In the genomic region with DNA sequence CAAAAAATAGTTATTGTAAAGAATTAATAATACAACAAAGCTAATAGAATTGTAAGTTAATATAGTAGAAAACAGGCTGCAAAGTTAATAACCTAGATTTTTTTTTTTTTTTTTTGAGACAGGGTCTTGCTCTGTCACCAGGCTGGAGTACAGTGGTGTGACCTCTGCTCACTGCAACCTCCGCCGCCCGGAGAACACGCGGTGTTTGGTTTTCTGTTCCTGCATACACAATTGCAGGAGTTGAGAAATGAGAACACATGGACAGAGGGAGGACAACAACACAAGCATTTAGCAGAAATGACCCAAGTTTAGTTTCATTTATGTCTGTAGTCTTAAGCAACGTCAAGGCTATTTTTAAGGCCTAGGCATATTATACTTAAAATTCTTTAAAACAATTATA, we compare ENCODE assay signal across 40 cellular contexts.
"Had no signal": no experiment of that assay in that cellular context is flagged by ENCODE, and none has a peak within 500 bp of the region (broad histone marks: within the 10 kb centered on the region; RNA-seq: fewer than 3 reads in every experiment).

No MANE protein-coding gene starts in this region.

- DNase-seq: activated effector memory CD4-positive, alpha-beta T cell treated with anti-CD3 and anti-CD28 coated beads, Interleukin-2, amount 50 U/mL, for 16 hours; activated effector memory CD4-positive, alpha-beta T cell treated with Interleukin-2 at 50 U/mL for 16 hours; activated gamma-delta T cell; activated gamma-delta T cell treated with Interleukin-2 at 50 U/mL for 16 hours; activated naive CD4-positive, alpha-beta T cell; activated naive CD4-positive, alpha-beta T cell treated with anti-CD3 and anti-CD28 coated beads for 36 hours; activated naive CD4-positive, alpha-beta T cell treated with anti-CD3 and anti-CD28 coated beads, Interleukin-2, amount 10 ng/mL, durations not matched to agents 7 days and 5 days; activated naive CD4-positive, alpha-beta T cell treated with anti-CD3 and anti-CD28 coated beads, Interleukin-2, amount 50 U/mL, for 16 hours; activated naive CD4-positive, alpha-beta T cell treated with Interleukin-2 at 50 U/mL for 16 hours; activated naive CD8-positive, alpha-beta T cell treated with anti-CD3 and anti-CD28 coated beads for 36 hours; activated naive CD8-positive, alpha-beta T cell treated with anti-CD3 and anti-CD28 coated beads, Interleukin-2, amount 10 ng/mL, durations not matched to agents 7 days and 5 days; activated naive CD8-positive, alpha-beta T cell treated with anti-CD3 and anti-CD28 coated beads, Interleukin-2, amount 50 U/mL, for 24 hours; activated T-cell treated with anti-CD3 and anti-CD28 coated beads, Interleukin-2, amount 50 U/mL, for 1 hour; activated T-cell treated with anti-CD3 and anti-CD28 coated beads, Interleukin-2, amount 50 U/mL, for 24 hours; activated T-cell treated with anti-CD3 and anti-CD28 coated beads, Interleukin-2, amount 50 U/mL, for 4 hours; activated T-cell treated with anti-CD3 and anti-CD28 coated beads, Interleukin-2, amount 50 U/mL, for 48 hours; activated T-cell treated with anti-CD3 and anti-CD28 coated beads, Interleukin-2, amount 50 U/mL, for 72 hours; adrenal gland; amniotic stem cell; amygdala; anterior cingulate cortex; aorta; body of pancreas; brain microvascular endothelial cell; caudate nucleus; central memory CD4-positive, alpha-beta T cell; cerebellar nuclear complex had no signal

- H3K27me3 ChIP-seq: adrenal gland, ascending aorta, body of pancreas, brain microvascular endothelial cell, breast epithelium, cardiac muscle cell had no signal

- H3K9me3 Mint-ChIP-seq: activated naive CD8-positive, alpha-beta T cell treated with anti-CD3 and anti-CD28 coated beads, Interleukin-2, amount 10 ng/mL, durations not matched to agents 7 days and 5 days; activated T-helper 1 cell treated with anti-CD3 and anti-CD28 coated beads, Interleukin-12 subunit alpha, Interleukin-12 subunit beta, Interleukin-2, Interleukin-4 antibody, amounts not matched to agents 30 ng/mL and 10 ng/mL and 1 ng/mL, durations not matched to agents 14 hours and 24 hours and 36 hours; activated T-helper 2 cell treated with anti-CD3 and anti-CD28 coated beads, Interferon-gamma antibody, Interleukin-2, Interleukin-4, amounts not matched to agents 10 μg/mL and 5 μg/mL and 100 μg/mL, durations not matched to agents 14 hours and 24 hours and 36 hours had no signal

- H3K27ac Mint-ChIP-seq: activated naive CD4-positive, alpha-beta T cell treated with anti-CD3 and anti-CD28 coated beads for 36 hours; activated naive CD4-positive, alpha-beta T cell treated with anti-CD3 and anti-CD28 coated beads, Interleukin-2, amount 10 ng/mL, durations not matched to agents 7 days and 5 days; activated naive CD4-positive, alpha-beta T cell treated with anti-CD3 and anti-CD28 coated beads, Interleukin-2, amount 50 U/mL, for 24 hours; activated naive CD4-positive, alpha-beta T cell treated with anti-CD3 and anti-CD28 coated beads, Interleukin-2, amount 50 U/mL, for 72 hours; activated naive CD8-positive, alpha-beta T cell; activated naive CD8-positive, alpha-beta T cell treated with anti-CD3 and anti-CD28 coated beads for 36 hours; activated naive CD8-positive, alpha-beta T cell treated with anti-CD3 and anti-CD28 coated beads, Interleukin-2, amount 10 ng/mL, durations not matched to agents 7 days and 5 days; activated naive CD8-positive, alpha-beta T cell treated with anti-CD3 and anti-CD28 coated beads, Interleukin-2, amount 50 U/mL, for 24 hours; activated T-cell treated with anti-CD3 and anti-CD28 coated beads, Interleukin-2, amount 50 U/mL, for 24 hours; activated T-cell treated with anti-CD3 and anti-CD28 coated beads, Interleukin-2, amount 50 U/mL, for 72 hours; activated T-helper 1 cell treated with anti-CD3 and anti-CD28 coated beads, Interleukin-12 subunit alpha, Interleukin-12 subunit beta, Interleukin-2, Interleukin-4 antibody, amounts not matched to agents 30 ng/mL and 10 ng/mL and 1 ng/mL, durations not matched to agents 14 hours and 24 hours and 36 hours; activated T-helper 17 cell treated with anti-CD3 and anti-CD28 coated beads, Interleukin-2, amount 50 U/mL, for 72 hours; activated T-helper 2 cell treated with anti-CD3 and anti-CD28 coated beads, Interferon-gamma antibody, Interleukin-2, Interleukin-4, amounts not matched to agents 10 μg/mL and 5 μg/mL and 100 μg/mL, durations not matched to agents 14 hours and 24 hours and 36 hours; brain had no signal

- H3K27ac ChIP-seq: adrenal gland, ascending aorta, body of pancreas, brain microvascular endothelial cell, breast epithelium, cardiac muscle cell had no signal

- H3K36me3 ChIP-seq: adrenal gland, ascending aorta, brain microvascular endothelial cell, breast epithelium, cardiac muscle cell had no signal

- H3K4me1 ChIP-seq: adrenal gland, ascending aorta, body of pancreas, breast epithelium had no signal

- H3K27me3 Mint-ChIP-seq: activated naive CD4-positive, alpha-beta T cell treated with anti-CD3 and anti-CD28 coated beads, Interleukin-2, amount 10 ng/mL, durations not matched to agents 7 days and 5 days; activated naive CD4-positive, alpha-beta T cell treated with anti-CD3 and anti-CD28 coated beads, Interleukin-2, amount 50 U/mL, for 24 hours; activated naive CD8-positive, alpha-beta T cell; activated naive CD8-positive, alpha-beta T cell treated with anti-CD3 and anti-CD28 coated beads for 36 hours; activated naive CD8-positive, alpha-beta T cell treated with anti-CD3 and anti-CD28 coated beads, Interleukin-2, amount 10 ng/mL, durations not matched to agents 7 days and 5 days; activated naive CD8-positive, alpha-beta T cell treated with anti-CD3 and anti-CD28 coated beads, Interleukin-2, amount 50 U/mL, for 24 hours; activated T-cell treated with anti-CD3 and anti-CD28 coated beads, Interleukin-2, amount 50 U/mL, for 24 hours; activated T-helper 17 cell treated with anti-CD3 and anti-CD28 coated beads, Interleukin-2, amount 50 U/mL, for 72 hours; brain; central memory CD8-positive, alpha-beta T cell had no signal

- H3K9me3 ChIP-seq: adrenal gland, ascending aorta, body of pancreas, breast epithelium had no signal

- H3K4me3 Mint-ChIP-seq: activated naive CD4-positive, alpha-beta T cell treated with anti-CD3 and anti-CD28 coated beads for 36 hours; activated naive CD4-positive, alpha-beta T cell treated with anti-CD3 and anti-CD28 coated beads, Interleukin-2, amount 10 ng/mL, durations not matched to agents 7 days and 5 days; activated naive CD4-positive, alpha-beta T cell treated with anti-CD3 and anti-CD28 coated beads, Interleukin-2, amount 50 U/mL, for 24 hours; activated naive CD8-positive, alpha-beta T cell; activated naive CD8-positive, alpha-beta T cell treated with anti-CD3 and anti-CD28 coated beads for 36 hours; activated naive CD8-positive, alpha-beta T cell treated with anti-CD3 and anti-CD28 coated beads, Interleukin-2, amount 10 ng/mL, durations not matched to agents 7 days and 5 days; activated naive CD8-positive, alpha-beta T cell treated with anti-CD3 and anti-CD28 coated beads, Interleukin-2, amount 50 U/mL, for 24 hours; activated T-cell treated with anti-CD3 and anti-CD28 coated beads, Interleukin-2, amount 50 U/mL, for 24 hours; activated T-cell treated with anti-CD3 and anti-CD28 coated beads, Interleukin-2, amount 50 U/mL, for 4 hours; activated T-cell treated with anti-CD3 and anti-CD28 coated beads, Interleukin-2, amount 50 U/mL, for 72 hours; activated T-helper 1 cell treated with anti-CD3 and anti-CD28 coated beads, Interleukin-12 subunit alpha, Interleukin-12 subunit beta, Interleukin-2, Interleukin-4 antibody, amounts not matched to agents 30 ng/mL and 10 ng/mL and 1 ng/mL, durations not matched to agents 14 hours and 24 hours and 36 hours; activated T-helper 17 cell treated with anti-CD3 and anti-CD28 coated beads, Interleukin-2, amount 50 U/mL, for 72 hours; brain; central memory CD8-positive, alpha-beta T cell had no signal

- ATAC-seq: activated naive CD4-positive, alpha-beta T cell treated with anti-CD3 and anti-CD28 coated beads, Interleukin-2, amount 50 U/mL, for 72 hours; activated naive CD8-positive, alpha-beta T cell treated with anti-CD3 and anti-CD28 coated beads, Interleukin-2, amount 50 U/mL, for 24 hours; activated T-cell treated with anti-CD3 and anti-CD28 coated beads, Interleukin-2, amount 50 U/mL, for 4 hours; activated T-cell treated with anti-CD3 and anti-CD28 coated beads, Interleukin-2, amount 50 U/mL, for 72 hours; activated T-helper 17 cell treated with anti-CD3 and anti-CD28 coated beads, Interleukin-2, amount 50 U/mL, for 72 hours; body of pancreas had no signal

- H3K4me1 Mint-ChIP-seq: activated naive CD4-positive, alpha-beta T cell treated with anti-CD3 and anti-CD28 coated beads, Interleukin-2, amount 10 ng/mL, durations not matched to agents 7 days and 5 days; activated naive CD4-positive, alpha-beta T cell treated with anti-CD3 and anti-CD28 coated beads, Interleukin-2, amount 50 U/mL, for 24 hours; activated naive CD8-positive, alpha-beta T cell treated with anti-CD3 and anti-CD28 coated beads for 36 hours; activated naive CD8-positive, alpha-beta T cell treated with anti-CD3 and anti-CD28 coated beads, Interleukin-2, amount 10 ng/mL, durations not matched to agents 7 days and 5 days; activated naive CD8-positive, alpha-beta T cell treated with anti-CD3 and anti-CD28 coated beads, Interleukin-2, amount 50 U/mL, for 24 hours; activated T-helper 17 cell treated with anti-CD3 and anti-CD28 coated beads, Interleukin-2, amount 50 U/mL, for 72 hours; brain; central memory CD8-positive, alpha-beta T cell had no signal

- H3K36me3 Mint-ChIP-seq: activated naive CD4-positive, alpha-beta T cell treated with anti-CD3 and anti-CD28 coated beads, Interleukin-2, amount 10 ng/mL, durations not matched to agents 7 days and 5 days; activated naive CD4-positive, alpha-beta T cell treated with anti-CD3 and anti-CD28 coated beads, Interleukin-2, amount 50 U/mL, for 24 hours; activated naive CD4-positive, alpha-beta T cell treated with anti-CD3 and anti-CD28 coated beads, Interleukin-2, amount 50 U/mL, for 72 hours; activated naive CD8-positive, alpha-beta T cell; activated naive CD8-positive, alpha-beta T cell treated with anti-CD3 and anti-CD28 coated beads for 36 hours; activated naive CD8-positive, alpha-beta T cell treated with anti-CD3 and anti-CD28 coated beads, Interleukin-2, amount 10 ng/mL, durations not matched to agents 7 days and 5 days; brain had no signal

- H3K4me3 ChIP-seq: adrenal gland, ascending aorta, body of pancreas, breast epithelium, cardiac muscle cell had no signal

- FAIRE-seq: astrocyte, bronchial epithelial cell had no signal
